28 cellular contexts compared by ENCODE assay signal in genomic region chr2:88197732-88198131, GRCh38. TPM values are rescaled to one million over a fixed set of nuclear protein-coding genes. Genes with fewer than 3 reads are reported as not detected.
"Had no signal": no experiment of that assay in that cellular context is flagged by ENCODE, and none has a peak within 500 bp of the region (broad histone marks: within the 10 kb centered on the region; RNA-seq: fewer than 3 reads in every experiment).

No MANE protein-coding gene starts in this region.

- DNase-seq: activated CD4-positive, alpha-beta T cell treated with anti-CD3 and anti-CD28 coated beads for 4 hours; activated CD8-positive, alpha-beta memory T cell treated with anti-CD3 and anti-CD28 coated beads, Interleukin-2, amount 50 U/mL, for 4 hours; activated CD8-positive, alpha-beta T cell treated with anti-CD3 and anti-CD28 coated beads for 36 hours; activated naive CD4-positive, alpha-beta T cell treated with Interleukin-2 at 50 U/mL for 16 hours; activated naive CD8-positive, alpha-beta T cell treated with anti-CD3 and anti-CD28 coated beads, Interleukin-2, amount 50 U/mL, for 24 hours; amniotic stem cell; body of pancreas; central memory CD4-positive, alpha-beta T cell; KG1; NCI-H1048; NCI-H1694; NCI-H2029; NCI-H2107; NCI-H2171 treated with DMSO at 0.1 percent for 48 hours; NCI-H345; NCI-H510A; NCI-H526 treated with DMSO at 0.1 percent for 48 hours; OCI-M1; SHP77; SW 1271 had no signal

- H3K4me1 ChIP-seq: SJSA1 had no signal

- ATAC-seq: activated CD4-positive, CD25-positive, alpha-beta regulatory T cell treated with anti-CD3 and anti-CD28 coated beads, Interleukin-2, amount 50 U/mL, for 24 hours; activated CD8-positive, alpha-beta T cell treated with anti-CD3 and anti-CD28 coated beads for 36 hours; activated naive CD4-positive, alpha-beta T cell treated with anti-CD3 and anti-CD28 coated beads, Interleukin-2, amount 50 U/mL, for 72 hours; activated naive CD8-positive, alpha-beta T cell treated with anti-CD3 and anti-CD28 coated beads, Interleukin-2, amount 50 U/mL, for 24 hours; body of pancreas; Panc1; SK-N-SH treated with all-trans-retinoic acid at 6 μM for 48 hours had no signal

- H3K27ac ChIP-seq: ascending aorta, body of pancreas, RWPE1, SJSA1 had no signal

RNA-seq across cellular contexts. Expression of gene THNSL2, which starts 27.6 kb away (rescaled TPM):
- total RNA-seq: M059J had no signal
